ENCODE assay signal across 8 cellular contexts in genomic region chr3:116863842-116864626, GRCh38.
A peak's percentile ranks its signal among the peaks of the same experiment; 100 is the strongest.
DNase-seq lines count a peak whose midpoint lies in the region; ATAC-seq and TF ChIP-seq lines count a peak whose summit lies in the region.

No MANE protein-coding gene starts in this region.

- no peak overlapping the region for H3K4me3 Mint-ChIP-seq in WTC11
- no peak overlapping the region for H3K4me3 Mint-ChIP-seq in activated CD4-positive, alpha-beta memory T cell treated with anti-CD3 and anti-CD28 coated beads for 36 hours

- peak overlapping the region; percentile 9 for H3K9ac ChIP-seq in smooth muscle cell (ENCODE audit: low read depth)

- ATAC-seq in GM19455 (IDR thresholded peaks at IDR 0.05; ENCODE audit: unreplicated experiment) (peak; percentile 74), WTC11 (peak; percentile 89)

- H3K27ac ChIP-seq in smooth muscle cell (ENCODE audit: low read depth): no peak overlapping the region

- H2AFZ ChIP-seq in smooth muscle cell (ENCODE audit: low read depth): peak overlapping the region; percentile 84

- H3K4me1 ChIP-seq in smooth muscle cell (ENCODE audit: low read depth): peaks cover 10% of the 10 kb centered on the region

- H3K27ac Mint-ChIP-seq in WTC11: no peak overlapping the region
- no peak overlapping the region for H3K27ac Mint-ChIP-seq in activated CD4-positive, alpha-beta memory T cell treated with anti-CD3 and anti-CD28 coated beads for 36 hours

- intact Hi-C loops in activated CD4-positive, alpha-beta memory T cell treated with anti-CD3 and anti-CD28 coated beads for 36 hours (cut with micrococcal nuclease): loop anchor here (10.0 kb wide), 1 partner anchor 1131 kb away; no protein-coding TSS in a partner anchor

- H3K27me3 ChIP-seq in smooth muscle cell (ENCODE audit: low read depth): no peaks in the 10 kb centered on the region

- H3K4me2 ChIP-seq in smooth muscle cell: peak overlapping the region; percentile 89

- H3K4me1 Mint-ChIP-seq in WTC11: peaks cover 3% of the 10 kb centered on the region; the same call in 1 of the 2 replicates
- no peaks in the 10 kb centered on the region for H3K4me1 Mint-ChIP-seq in activated CD4-positive, alpha-beta memory T cell treated with anti-CD3 and anti-CD28 coated beads for 36 hours (ENCODE audit: low read depth)

- peak overlapping the region; percentile 40 for H3K4me3 ChIP-seq in iPS-11a (ENCODE audit: low read depth, low read length)
- peak overlapping the region; percentile 60 for H3K4me3 ChIP-seq in smooth muscle cell

- no peaks in the 10 kb centered on the region for H3K79me2 ChIP-seq in smooth muscle cell (ENCODE audit: low read depth)

- CTCF ChIA-PET in WTC11 (lab: Charles Lee): interaction anchor here (0.5 to 5.2 kb wide), 9 partner anchors 10 to 1539 kb away, joined by 3 to 31 read pairs (median 3); no protein-coding TSS in a partner anchor
- CTCF ChIA-PET in activated CD4-positive, alpha-beta memory T cell treated with anti-CD3 and anti-CD28 coated beads for 36 hours (lab: Charles Lee): no interaction called here

- no peaks in the 10 kb centered on the region for H3K9me3 Mint-ChIP-seq in WTC11
- H3K9me3 Mint-ChIP-seq in activated CD4-positive, alpha-beta memory T cell treated with anti-CD3 and anti-CD28 coated beads for 36 hours: no peaks in the 10 kb centered on the region

- H3K9me3 ChIP-seq in smooth muscle cell (replicated peaks; ENCODE audit: low read depth): no peaks in the 10 kb centered on the region

- H3K36me3 Mint-ChIP-seq in WTC11: no peaks in the 10 kb centered on the region
- no peaks in the 10 kb centered on the region for H3K36me3 Mint-ChIP-seq in activated CD4-positive, alpha-beta memory T cell treated with anti-CD3 and anti-CD28 coated beads for 36 hours

- peak; percentile 28 for DNase-seq in AG20443 (ENCODE audit: low spot score)
- DNase-seq in NCI-H1105 treated with DMSO at 0.1 percent for 48 hours (lab: John Stamatoyannopoulos, UW): peak; percentile 91
- DNase-seq in WTC11 (ENCODE audit: low spot score): peak; percentile 22
- peak; percentile 3 for DNase-seq in smooth muscle cell (lab: John Stamatoyannopoulos, UW; ENCODE audit: unreplicated experiment)
- DNase-seq in activated CD4-positive, alpha-beta memory T cell treated with anti-CD3 and anti-CD28 coated beads for 36 hours: no peak
- no peak for DNase-seq in activated gamma-delta T cell treated with Interleukin-2 at 50 U/mL for 16 hours

- H3K36me3 ChIP-seq in smooth muscle cell (ENCODE audit: low read depth): no peaks in the 10 kb centered on the region

- TF ChIP-seq CTCF in WTC11 (IDR thresholded peaks at IDR 0.05): no peak
- peak; percentile 46 for TF ChIP-seq CTCF in smooth muscle cell (IDR thresholded peaks at IDR 0.05; ENCODE audit: borderline replicate concordance, insufficient read depth, poor library complexity, severe bottlenecking)

- 9% methylated on average over 17 of the region's 17 CpGs for WGBS in smooth muscle cell (ENCODE audit: low lambda C conversion rate)

- H3F3A ChIP-seq in smooth muscle cell (ENCODE audit: low read depth): no peaks in the 10 kb centered on the region

- no peaks in the 10 kb centered on the region for H4K20me1 ChIP-seq in smooth muscle cell (ENCODE audit: low read depth)

- H3K27me3 Mint-ChIP-seq in WTC11 (ENCODE audit: low read depth): no peaks in the 10 kb centered on the region
- H3K27me3 Mint-ChIP-seq in activated CD4-positive, alpha-beta memory T cell treated with anti-CD3 and anti-CD28 coated beads for 36 hours: no peaks in the 10 kb centered on the region

- POLR2A ChIA-PET in WTC11 (lab: Charles Lee): no interaction called here
- POLR2A ChIA-PET in activated CD4-positive, alpha-beta memory T cell treated with anti-CD3 and anti-CD28 coated beads for 36 hours (lab: Charles Lee): no interaction called here

TF ChIP-seq in WTC11, 78 proteins besides CTCF, POLR2A, EP300 and RAD21:
- TF ChIP-seq TEAD1 (CRISPR knock-in tag; IDR thresholded peaks at IDR 0.05): no peak

Comparison
In these comparisons a context has a peak if more than half of its experiments do, and no peak if none do; other contexts are left out.
1. DNase-seq: peak in AG20443 (single experiment), NCI-H1105 treated with DMSO at 0.1 percent for 48 hours (single experiment), WTC11 (single experiment) and smooth muscle cell (single experiment); none in activated CD4-positive, alpha-beta memory T cell treated with anti-CD3 and anti-CD28 coated beads for 36 hours (single experiment) and activated gamma-delta T cell treated with Interleukin-2 at 50 U/mL for 16 hours (single experiment).